8 cellular contexts compared by ENCODE assay signal in genomic region chr12:55919032-55919431, GRCh38. TPM values are rescaled to one million over a fixed set of nuclear protein-coding genes. Genes with fewer than 3 reads are reported as not detected.
DNase-seq lines count a peak whose midpoint lies in the region; ATAC-seq and TF ChIP-seq lines count a peak whose summit lies in the region.
"Not testable (repeated sequence)": the region's sequence is repeated elsewhere in the genome, so short reads cannot be mapped to it uniquely, and the experiment has no call there.

No MANE protein-coding gene starts in this region.

- not testable (repeated sequence) for H3K27me3 ChIP-seq in GM23338 (ENCODE audit: insufficient read depth); RWPE2 (ENCODE audit: insufficient read depth, poor library complexity, severe bottlenecking); prostate gland (replicated peaks; ENCODE audit: insufficient read depth)

- H3K4me3 Mint-ChIP-seq in GM23338, result not testable (repeated sequence)

- H3F3A ChIP-seq in GM23338 (replicated peaks; ENCODE audit: low read depth), result not testable (repeated sequence)

- H2AFZ ChIP-seq in GM23338, result not testable (repeated sequence)

- not testable (repeated sequence) for H3K4me3 ChIP-seq in GM23338; LNCaP clone FGC (ENCODE audit: low read depth, low read length); RWPE2 (ENCODE audit: severe bottlenecking); fibroblast of pulmonary artery (replicated peaks; ENCODE audit: low read depth, low read length); prostate gland

- not testable (repeated sequence) for TF ChIP-seq POLR2A in prostate gland (IDR thresholded peaks at IDR 0.05)

- H3K36me3 Mint-ChIP-seq in GM23338 (ENCODE audit: low read depth), result peaks cover 38% of the 10 kb centered on the region

- H4K20me1 ChIP-seq in GM23338 (replicated peaks; ENCODE audit: insufficient read depth), result peaks cover 25% of the 10 kb centered on the region

- not testable (repeated sequence) for H3K4me1 ChIP-seq in GM23338 (ENCODE audit: insufficient read depth)
- H3K4me1 ChIP-seq in RWPE2 (ENCODE audit: insufficient read depth, poor library complexity, severe bottlenecking), result peaks cover 15% of the 10 kb centered on the region
- H3K4me1 ChIP-seq in prostate gland (replicated peaks), result peaks cover 12% of the 10 kb centered on the region

- ATAC-seq in GM23338, result not testable (repeated sequence)
- ATAC-seq in RWPE2 (ENCODE audit: low read depth) (peak; percentile 53), left lobe of liver (peak; percentile 71)

- H3K9me3 ChIP-seq in RWPE2 (ENCODE audit: severe bottlenecking); prostate gland: not testable (repeated sequence)

- not testable (repeated sequence) for H3K9me2 ChIP-seq in GM23338 (ENCODE audit: insufficient read depth)

- TF ChIP-seq CTCF in GM23338 (conservative IDR thresholded peaks at IDR 0.05; ENCODE audit: low read depth in 2 of 2); LNCaP clone FGC (IDR thresholded peaks at IDR 0.05; ENCODE audit: control insufficient read depth, extremely low read depth, insufficient read depth); RWPE2 (IDR thresholded peaks at IDR 0.05; ENCODE audit: poor library complexity, severe bottlenecking); fibroblast of pulmonary artery (IDR thresholded peaks at IDR 0.05; ENCODE audit: low read length, missing control alignments); prostate gland (IDR thresholded peaks at IDR 0.05): not testable (repeated sequence)

- peak; percentile 26 for DNase-seq in AG20443 (ENCODE audit: low spot score)
- not testable (repeated sequence) for DNase-seq in GM23338 (ENCODE audit: low spot score); RWPE2 (ENCODE audit: low spot score); left lobe of liver (ENCODE audit: low spot score); prostate gland (ENCODE audit: low spot score)
- DNase-seq in LNCaP clone FGC (ENCODE audit: low read depth), result peak; percentile 51
- peak; percentile 53 for DNase-seq in astrocyte of the hippocampus (ENCODE audit: low read depth, low spot score)
- peak; percentile 46 for DNase-seq in fibroblast of pulmonary artery (ENCODE audit: low read depth)

- WGBS in prostate gland, result 86% methylated on average over 3 of the region's 3 CpGs

- not testable (repeated sequence) for H3K4me2 ChIP-seq in GM23338

- not testable (repeated sequence) for H3K27me3 Mint-ChIP-seq in GM23338 (ENCODE audit: insufficient read depth, low read depth, poor library complexity)

- not testable (repeated sequence) for H3K36me3 ChIP-seq in GM23338 (ENCODE audit: insufficient read depth); prostate gland
- peaks cover 61% of the 10 kb centered on the region for H3K36me3 ChIP-seq in RWPE2 (ENCODE audit: low read depth)

- not testable (repeated sequence) for H3K27ac Mint-ChIP-seq in GM23338

- H3K27ac ChIP-seq in GM23338 (ENCODE audit: low read depth) (peak overlapping the region; percentile 63; the same call in 1 of the 2 replicates), prostate gland (peak overlapping the region; percentile 63 to 75)
- H3K27ac ChIP-seq in RWPE2 (ENCODE audit: poor library complexity, severe bottlenecking), result not testable (repeated sequence)

- not testable (repeated sequence) for H3K9me3 Mint-ChIP-seq in GM23338

- H3K79me2 ChIP-seq in GM23338 (replicated peaks; ENCODE audit: insufficient read depth), result peaks cover 100% of the 10 kb centered on the region

- intact Hi-C loops in prostate gland (cut with DNase I), result not testable (repeated sequence)

- not testable (repeated sequence) for H3K4me1 Mint-ChIP-seq in GM23338

RNA-seq across cellular contexts. Expression of gene PYM1, which starts 8.7 kb away (rescaled TPM):
- total RNA-seq in GM23338 (2014; rRNA removed; shearing (Covaris generic)), result 70.2 and 75.9 TPM in 2 replicates
- polyA plus RNA-seq in GM23338 (2016; fragmentation: Nextera tagmentation; extraction: Ambion mirVana), result 150 and 151 TPM in 2 replicates
- 16.5 TPM for total RNA-seq in left lobe of liver
- 10 to 100 TPM; 89.0 to 94.5 TPM for total RNA-seq in prostate gland

RNA-seq across cellular contexts. Expression of gene DGKA, which starts 11.9 kb away (rescaled TPM):
- total RNA-seq in GM23338 (2014; rRNA removed; shearing (Covaris generic)), result 16.1 and 35.9 TPM in 2 replicates
- 22.5 and 24.6 TPM in 2 replicates for polyA plus RNA-seq in GM23338 (2016; fragmentation: Nextera tagmentation; extraction: Ambion mirVana)
- total RNA-seq in left lobe of liver (4.9 TPM), prostate gland (100 to 1,000 TPM in 1 of 2 donors, 10 to 100 TPM in 1; 74.9 to 161 TPM)

RNA-seq across cellular contexts. Expression of gene PMEL, which starts 46.8 kb away (rescaled TPM):
- 81.6 and 108 TPM in 2 replicates for total RNA-seq in GM23338 (2014; rRNA removed; shearing (Covaris generic))
- polyA plus RNA-seq in GM23338 (2016; fragmentation: Nextera tagmentation; extraction: Ambion mirVana), result 64.5 and 68.1 TPM in 2 replicates
- total RNA-seq in left lobe of liver (5.4 TPM), prostate gland (1 to 10 TPM in 1 of 2 donors, under 1 TPM in 1; 0.18 to 8.6 TPM)

RNA-seq across cellular contexts. Expression of gene CDK2, which starts 47.6 kb away (rescaled TPM):
- 27.7 and 31.0 TPM in 2 replicates for total RNA-seq in GM23338 (2014; rRNA removed; shearing (Covaris generic))
- polyA plus RNA-seq in GM23338 (2016; fragmentation: Nextera tagmentation; extraction: Ambion mirVana), result 14.1 and 15.2 TPM in 2 replicates
- total RNA-seq in left lobe of liver (11.0 TPM), prostate gland (10 to 100 TPM; 24.3 to 28.2 TPM)

RNA-seq across cellular contexts. Expression of gene RAB5B, which starts 54.8 kb away (rescaled TPM):
- 43.7 and 46.5 TPM in 2 replicates for total RNA-seq in GM23338 (2014; rRNA removed; shearing (Covaris generic))
- polyA plus RNA-seq in GM23338 (2016; fragmentation: Nextera tagmentation; extraction: Ambion mirVana), result 18.6 and 19.7 TPM in 2 replicates
- 46.5 TPM for total RNA-seq in left lobe of liver
- total RNA-seq in prostate gland, result 100 to 1,000 TPM in 1 of 2 donors, 10 to 100 TPM in 1; 82.5 to 191 TPM
